Comparison of ENCODE assay signal across 1 cellular context in the genomic region with DNA sequence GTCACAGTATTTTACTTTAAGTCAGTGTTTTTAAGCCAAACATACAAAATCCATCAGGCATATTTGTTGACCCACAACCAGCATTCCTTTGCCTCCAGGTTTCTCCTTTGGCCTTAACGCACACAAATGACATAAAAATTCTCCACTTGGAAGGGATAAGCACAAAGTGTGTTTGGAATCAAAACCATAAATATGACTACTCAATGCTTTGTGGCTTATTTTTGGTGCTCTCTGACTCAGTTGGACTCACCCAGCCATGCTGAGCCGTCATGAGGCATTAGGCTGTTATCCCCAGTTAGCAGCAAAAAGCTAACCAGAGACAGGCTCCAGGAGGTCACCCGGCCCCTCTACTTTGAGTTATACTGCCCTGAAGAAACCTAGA.
TF ChIP-seq lines count a peak whose summit lies in the region.

No MANE protein-coding gene starts in this region.

TF ChIP-seq in GM12878, 131 proteins besides CTCF, POLR2A, EP300 and RAD21:
- TF ChIP-seq MEF2A (IDR thresholded peaks at IDR 0.05; ENCODE audit: insufficient read depth, low read depth, low read length), result no peak
- TF ChIP-seq BCL3 (IDR thresholded peaks at IDR 0.05; ENCODE audit: borderline replicate concordance, insufficient read depth, low read depth, low read length, poor library complexity, severe bottlenecking), result peak; percentile 78
- no peak for TF ChIP-seq POLR2AphosphoS5 (IDR thresholded peaks at IDR 0.05; ENCODE audit: low read length)
- no peak for TF ChIP-seq ZZZ3 (IDR thresholded peaks at IDR 0.05; ENCODE audit: control insufficient read depth, insufficient read length, low read depth)
- no peak for TF ChIP-seq TARDBP (IDR thresholded peaks at IDR 0.05; ENCODE audit: borderline replicate concordance)
